ENCODE assay signal across 8 cellular contexts in the genomic region with DNA sequence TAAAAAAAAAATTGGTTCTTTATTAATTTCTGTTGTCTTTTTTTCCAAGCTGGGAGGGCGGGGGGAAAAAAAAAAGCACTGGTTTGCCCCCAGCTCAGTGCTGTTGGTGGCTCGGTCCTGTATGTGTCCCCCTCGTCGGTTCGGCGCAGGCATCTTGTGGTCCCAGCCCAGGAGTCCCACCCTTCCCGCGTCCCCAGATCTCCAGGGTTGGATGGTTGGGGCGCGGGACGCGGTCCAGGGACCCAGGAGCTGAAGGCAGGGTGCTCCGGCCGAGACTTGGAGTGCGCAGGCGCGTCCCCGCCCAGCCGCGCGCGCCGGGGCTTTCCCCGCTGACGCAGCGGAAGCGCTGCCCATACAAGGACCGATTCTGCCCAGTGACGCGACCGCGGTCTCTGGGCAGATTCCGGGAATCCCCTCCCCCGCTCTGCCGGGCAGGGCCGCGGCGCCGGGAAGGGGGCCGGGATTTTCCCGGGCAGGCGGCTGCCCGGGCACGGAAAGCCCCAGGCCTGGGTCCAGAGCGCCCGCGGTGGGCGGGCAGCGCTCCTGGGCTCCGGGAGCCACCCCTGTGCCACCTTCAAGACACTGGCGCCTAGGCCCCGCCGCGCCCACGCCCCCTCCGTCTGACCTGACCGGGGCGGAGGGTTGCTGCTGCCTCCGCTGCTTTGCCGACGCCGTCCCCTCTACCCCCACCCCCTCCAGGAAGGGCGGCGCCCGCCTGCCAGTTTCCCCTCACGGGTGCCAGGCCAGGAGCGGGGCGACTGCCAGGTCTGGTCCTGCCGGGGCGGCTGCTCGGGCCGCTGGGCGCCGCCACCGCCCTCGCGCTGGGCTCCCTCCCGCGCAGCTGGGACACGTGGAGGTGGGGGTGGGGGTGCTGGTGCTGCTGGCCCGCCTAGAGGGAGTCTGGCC. TPM values are rescaled to one million over a fixed set of nuclear protein-coding genes. Genes with fewer than 3 reads are reported as not detected.
A peak's percentile ranks its signal among the peaks of the same experiment; 100 is the strongest.
DNase-seq lines count a peak whose midpoint lies in the region; ATAC-seq and TF ChIP-seq lines count a peak whose summit lies in the region.

No MANE protein-coding gene starts in this region.

- H3K27ac ChIP-seq in HUES6 (ENCODE audit: low read depth, low read length) (peak overlapping the region; percentile 94), OCI-LY7 (ENCODE audit: low read depth, low read length, poor library complexity, severe bottlenecking) (peak overlapping the region; percentile 77), mucosa of rectum (ENCODE audit: low read depth in 2 of 2, low read length in 2 of 2) (peak overlapping the region; percentile 100)

- POLR2A ChIA-PET in OCI-LY7 (lab: Charles Lee), result interaction anchor here (0.6 to 2.2 kb wide), 5 partner anchors 9 to 55 kb away, joined by 3 to 5 read pairs (median 4); a partner anchor contains a TSS

- H3K79me2 ChIP-seq in OCI-LY7 (ENCODE audit: insufficient read depth, low read depth, low read length), result peaks cover 8% of the 10 kb centered on the region

- H3K4me1 ChIP-seq in BE2C, result peaks cover 18% of the 10 kb centered on the region
- peaks cover 31% of the 10 kb centered on the region for H3K4me1 ChIP-seq in HUES6 (ENCODE audit: control insufficient read depth, insufficient read depth, low read length)
- peaks cover 42% of the 10 kb centered on the region for H3K4me1 ChIP-seq in OCI-LY7 (ENCODE audit: insufficient read depth, low read length, poor library complexity, severe bottlenecking)
- peaks cover 41 to 42% of the 10 kb centered on the region in 2 donors for H3K4me1 ChIP-seq in mucosa of rectum (ENCODE audit: control insufficient read depth in 2 of 2, insufficient read depth in 2 of 2, low read length in 2 of 2)

- no peaks in the 10 kb centered on the region for H3K27me3 Mint-ChIP-seq in activated T-cell treated with anti-CD3 and anti-CD28 coated beads, Interleukin-2, amount 50 U/mL, for 24 hours

- H3K4me3 Mint-ChIP-seq in activated T-cell treated with anti-CD3 and anti-CD28 coated beads, Interleukin-2, amount 50 U/mL, for 24 hours, result peak overlapping the region; percentile 98

- H3K4me2 ChIP-seq in OCI-LY7 (ENCODE audit: low read length), result peak overlapping the region; percentile 95

- ATAC-seq in GM19324 (IDR thresholded peaks at IDR 0.05; ENCODE audit: low FRiP score, unreplicated experiment), result peak; percentile 48

- DNase-seq in BE2C (peak; percentile 95), OCI-LY7 (ENCODE audit: low spot score) (peak; percentile 91), epithelial cell of proximal tubule (ENCODE audit: low read depth) (no peak)
- peak; percentile 97 for DNase-seq in activated T-cell treated with anti-CD3 and anti-CD28 coated beads, Interleukin-2, amount 50 U/mL, for 24 hours
- peak; percentile 81 to 92 for DNase-seq in stimulated activated CD8-positive, alpha-beta memory T cell treated with anti-CD3 and anti-CD28 coated beads, Interleukin-4, amount 100 ng/mL, for 4 hours (ENCODE audit: low read depth in 2 of 2, low spot score in 1 of 2)

- peak overlapping the region; percentile 99 for H3K27ac Mint-ChIP-seq in activated T-cell treated with anti-CD3 and anti-CD28 coated beads, Interleukin-2, amount 50 U/mL, for 24 hours

- no peaks in the 10 kb centered on the region for H3K9me2 ChIP-seq in OCI-LY7 (ENCODE audit: insufficient read depth, low read length)

- H3K27me3 ChIP-seq in BE2C (no peaks in the 10 kb centered on the region), HUES6 (ENCODE audit: control insufficient read depth, insufficient read depth, low read length) (peaks cover 7% of the 10 kb centered on the region; the same call in 1 of the 2 replicates), mucosa of rectum (ENCODE audit: control insufficient read depth in 2 of 2, insufficient read depth in 2 of 2, low read length in 2 of 2) (no peaks in the 10 kb centered on the region)

- TF ChIP-seq CTCF in BE2C (IDR thresholded peaks at IDR 0.05; ENCODE audit: low read depth, low read length) (no peak), OCI-LY7 (conservative IDR thresholded peaks at IDR 0.05; ENCODE audit: low read length) (no peak), epithelial cell of proximal tubule (conservative IDR thresholded peaks at IDR 0.05; ENCODE audit: low read depth, low read length) (no peak)

- CTCF ChIA-PET in OCI-LY7 (lab: Charles Lee; ENCODE audit: unreplicated experiment), result interaction anchor here (0.6 to 2.8 kb wide), 4 partner anchors 10 to 99 kb away, joined by 3 to 20 read pairs (median 6); no protein-coding TSS in a partner anchor

- peaks cover 44% of the 10 kb centered on the region for H3K4me1 Mint-ChIP-seq in activated T-cell treated with anti-CD3 and anti-CD28 coated beads, Interleukin-2, amount 50 U/mL, for 24 hours (ENCODE audit: low read depth)

- H3K36me3 ChIP-seq in BE2C (no peaks in the 10 kb centered on the region; the same call in 1 of the 2 replicates), HUES6 (ENCODE audit: control insufficient read depth, insufficient read depth, low read length) (peaks cover under 1% of the 10 kb centered on the region; the same call in 1 of the 2 replicates), OCI-LY7 (ENCODE audit: insufficient read depth, low read length) (0 out of 2 replicates have a peak, but pooled peaks cover 3% of the 10 kb centered on the region), mucosa of rectum (ENCODE audit: control insufficient read depth in 2 of 2, insufficient read depth in 2 of 2, low read length in 2 of 2) (peaks cover 2 to 4% of the 10 kb centered on the region in 2 donors)

- BruUV-seq in OCI-LY7 (replicated peaks; lab: Mats Ljungman, UMichigan), result no TSS peak

- no peaks in the 10 kb centered on the region; the same call in 1 of the 2 replicates for H4K20me1 ChIP-seq in OCI-LY7 (ENCODE audit: insufficient read depth, low read length)

- H3K9ac ChIP-seq in HUES6 (ENCODE audit: low read length) (peak overlapping the region; percentile 77), mucosa of rectum (ENCODE audit: low read depth in 1 of 2, low read length in 2 of 2) (peak overlapping the region; percentile 97 to 99)

- peak overlapping the region; percentile 89 for H3K4me3 ChIP-seq in BE2C (ENCODE audit: low read depth, low read length)
- H3K4me3 ChIP-seq in HUES6 (ENCODE audit: low read depth, low read length), result peak overlapping the region; percentile 65
- H3K4me3 ChIP-seq in OCI-LY7 (ENCODE audit: low read depth, low read length, poor library complexity, severe bottlenecking), result peak overlapping the region; percentile 84
- peak overlapping the region; percentile 96 for H3K4me3 ChIP-seq in epithelial cell of proximal tubule (ENCODE audit: low read depth, low read length)
- H3K4me3 ChIP-seq in mucosa of rectum (ENCODE audit: low read length in 2 of 2), result peak overlapping the region; percentile 93 to 96

- no peak overlapping the region for H2AFZ ChIP-seq in OCI-LY7 (ENCODE audit: low read length)

- peaks cover 51% of the 10 kb centered on the region for H3K36me3 Mint-ChIP-seq in activated T-cell treated with anti-CD3 and anti-CD28 coated beads, Interleukin-2, amount 50 U/mL, for 24 hours (ENCODE audit: low read depth)

- intact Hi-C loops in OCI-LY7 (cut with micrococcal nuclease; ENCODE audit: unreplicated experiment), result loop anchor here (2.0 to 5.0 kb wide), 2 partner anchors 59 to 71 kb away; a partner anchor contains a TSS

- no peaks in the 10 kb centered on the region for H3K9me3 Mint-ChIP-seq in activated T-cell treated with anti-CD3 and anti-CD28 coated beads, Interleukin-2, amount 50 U/mL, for 24 hours

- no peaks in the 10 kb centered on the region for H3K9me3 ChIP-seq in BE2C
- H3K9me3 ChIP-seq in HUES6 (ENCODE audit: control insufficient read depth, insufficient read depth, low read depth, low read length), result no peaks in the 10 kb centered on the region
- H3K9me3 ChIP-seq in OCI-LY7 (ENCODE audit: low read length), result no peaks in the 10 kb centered on the region
- H3K9me3 ChIP-seq in mucosa of rectum (ENCODE audit: control insufficient read depth in 2 of 2, low read length in 2 of 2), result no peaks in the 10 kb centered on the region

RNA-seq across cellular contexts. Expression of a gene that starts 2.3 kb away (rescaled TPM):
- 179 TPM for polyA plus RNA-seq in BE2C (2012; ENCODE audit: insufficient read depth, insufficient read length, low read depth)
- total RNA-seq in OCI-LY7 (2014; rRNA removed; shearing (Covaris generic)), result 43.7 and 45.5 TPM in 2 replicates
- total RNA-seq in OCI-LY7 (2022) (31.8 TPM in 2 replicates), epithelial cell of proximal tubule (127 and 251 TPM in 2 replicates)

RNA-seq across cellular contexts. Expression of a gene that starts 8.1 kb away (rescaled TPM):
- polyA plus RNA-seq in BE2C (2012; ENCODE audit: insufficient read depth, insufficient read length, low read depth), result 872 TPM
- total RNA-seq in OCI-LY7 (2014; rRNA removed; shearing (Covaris generic)), result 344 and 399 TPM in 2 replicates
- 345 and 357 TPM in 2 replicates for total RNA-seq in OCI-LY7 (2022)
- 463 and 571 TPM in 2 replicates for total RNA-seq in epithelial cell of proximal tubule

RNA-seq across cellular contexts. Expression of a gene that starts 8.3 kb away (rescaled TPM):
- polyA plus RNA-seq in BE2C (2012; ENCODE audit: insufficient read depth, insufficient read length, low read depth), result 12.4 TPM
- not detected in 2 replicates for total RNA-seq in OCI-LY7 (2014; rRNA removed; shearing (Covaris generic))
- total RNA-seq in OCI-LY7 (2022) (42.7 and 42.8 TPM in 2 replicates), epithelial cell of proximal tubule (not detected in 2 replicates)

RNA-seq across cellular contexts. Expression of a gene that starts 12.8 kb away (rescaled TPM):
- 50.9 TPM for polyA plus RNA-seq in BE2C (2012; ENCODE audit: insufficient read depth, insufficient read length, low read depth)
- total RNA-seq in OCI-LY7 (2014; rRNA removed; shearing (Covaris generic)), result 115 and 130 TPM in 2 replicates
- total RNA-seq in OCI-LY7 (2022), result 86.0 and 90.5 TPM in 2 replicates
- total RNA-seq in epithelial cell of proximal tubule, result 49.6 and 62.7 TPM in 2 replicates

RNA-seq across cellular contexts. Expression of a gene that starts 18.2 kb away (rescaled TPM):
- polyA plus RNA-seq in BE2C (2012; ENCODE audit: insufficient read depth, insufficient read length, low read depth), result 21.0 TPM
- 7.4 and 9.1 TPM in 2 replicates for total RNA-seq in OCI-LY7 (2014; rRNA removed; shearing (Covaris generic))
- 28.8 and 29.4 TPM in 2 replicates for total RNA-seq in OCI-LY7 (2022)
- 12.3 and 26.3 TPM in 2 replicates for total RNA-seq in epithelial cell of proximal tubule
